18 cellular contexts compared by ENCODE assay signal in genomic region chr1:34019741-34020552, GRCh38.
"Had no signal": no experiment of that assay in that cellular context is flagged by ENCODE, and none has a peak within 500 bp of the region (broad histone marks: within the 10 kb centered on the region; RNA-seq: fewer than 3 reads in every experiment).

No MANE protein-coding gene starts in this region.

- H3K4me3 ChIP-seq: breast epithelium, coronary artery, gastroesophageal sphincter, lower lobe of right lung, skin epidermis, stomach had no signal

- H3K36me3 ChIP-seq: breast epithelium, gastroesophageal sphincter, lower lobe of right lung, stomach, WERI-Rb-1 had no signal

- H3K36me3 Mint-ChIP-seq: activated naive CD4-positive, alpha-beta T cell treated with anti-CD3 and anti-CD28 coated beads, Interleukin-2, amount 50 U/mL, for 24 hours; mesothelial cell of epicardium; type B pancreatic cell had no signal

- H3K27ac Mint-ChIP-seq: activated naive CD4-positive, alpha-beta T cell treated with anti-CD3 and anti-CD28 coated beads, Interleukin-2, amount 50 U/mL, for 24 hours; mesothelial cell of epicardium; type B pancreatic cell had no signal

- DNase-seq: activated CD4-positive, alpha-beta T cell treated with anti-CD3 and anti-CD28 coated beads, Interleukin-2, amount 50 U/mL, for 48 hours; activated gamma-delta T cell; left colon; lower lobe of right lung; nucleus accumbens; right cardiac atrium; stimulated activated CD4-positive, alpha-beta T cell treated with anti-CD3 and anti-CD28 coated beads, Interleukin-2, amount 100 ng/mL, for 48 hours; stomach; T-helper 2 cell; WERI-Rb-1 had no signal

- ATAC-seq: gastroesophageal sphincter, left colon, lower lobe of right lung, right cardiac atrium had no signal

- H3K4me1 ChIP-seq: breast epithelium, gastroesophageal sphincter, lower lobe of right lung, stomach had no signal

- H3K27ac ChIP-seq: breast epithelium, coronary artery, gastroesophageal sphincter, lower lobe of right lung, skin epidermis, stomach, WERI-Rb-1 had no signal

- H3K9me3 Mint-ChIP-seq: activated naive CD4-positive, alpha-beta T cell treated with anti-CD3 and anti-CD28 coated beads, Interleukin-2, amount 50 U/mL, for 24 hours; mesothelial cell of epicardium; nephron; type B pancreatic cell had no signal

- H3K4me3 Mint-ChIP-seq: activated naive CD4-positive, alpha-beta T cell treated with anti-CD3 and anti-CD28 coated beads, Interleukin-2, amount 50 U/mL, for 24 hours; mesothelial cell of epicardium; nephron; type B pancreatic cell had no signal

- H3K9me3 ChIP-seq: breast epithelium, gastroesophageal sphincter, lower lobe of right lung, stomach had no signal

- H3K4me1 Mint-ChIP-seq: activated naive CD4-positive, alpha-beta T cell treated with anti-CD3 and anti-CD28 coated beads, Interleukin-2, amount 50 U/mL, for 24 hours; mesothelial cell of epicardium; nephron had no signal

- H3K27me3 ChIP-seq: breast epithelium had no signal
